Comparison of ENCODE assay signal across 13 cellular contexts in the genomic region with DNA sequence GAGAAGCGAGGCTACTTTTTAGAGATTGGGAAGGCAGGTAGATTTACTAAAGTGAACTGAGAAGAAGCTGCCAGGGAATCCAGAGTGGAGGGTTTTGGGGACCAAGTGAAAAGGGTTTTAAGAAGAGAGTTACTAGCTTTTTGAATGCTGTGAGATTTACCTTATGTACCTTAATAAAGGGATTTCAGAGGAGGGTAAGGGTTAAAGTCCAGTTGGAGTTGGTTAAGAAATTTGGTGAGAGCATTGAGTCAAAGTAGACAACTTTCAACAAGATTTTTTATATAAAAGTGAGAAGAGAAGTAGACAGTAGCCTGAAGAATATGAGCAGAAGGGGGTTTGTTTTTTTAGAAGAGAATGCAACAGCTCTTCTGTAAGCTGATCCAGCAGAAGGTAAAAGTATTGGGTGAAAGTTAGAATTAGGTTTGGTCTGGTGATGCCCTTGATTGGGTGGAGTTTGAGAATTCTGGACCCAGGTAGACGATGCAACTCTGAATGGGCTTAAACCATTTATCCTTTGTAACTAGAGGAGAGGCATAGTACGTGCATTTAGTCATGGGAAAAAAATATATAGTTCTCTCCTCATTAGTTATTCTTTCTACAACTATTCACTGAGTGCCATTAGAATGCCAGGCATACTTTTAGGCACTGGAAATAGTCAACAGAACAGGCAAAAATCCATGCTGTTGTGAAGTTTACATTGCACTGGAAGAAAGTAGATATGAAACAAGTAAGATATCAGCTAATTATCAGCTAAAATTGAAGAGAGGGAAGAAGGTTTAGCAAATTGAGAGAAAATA. TPM values are rescaled to one million over a fixed set of nuclear protein-coding genes. Genes with fewer than 3 reads are reported as not detected.
DNase-seq lines count a peak whose midpoint lies in the region; ATAC-seq and TF ChIP-seq lines count a peak whose summit lies in the region.
"Had no signal": no experiment of that assay in that cellular context is flagged by ENCODE, and none has a peak within 500 bp of the region (broad histone marks: within the 10 kb centered on the region; RNA-seq: fewer than 3 reads in every experiment).

No MANE protein-coding gene starts in this region.

- no peaks in the 10 kb centered on the region for H3K9me3 Mint-ChIP-seq in HFFc6
- H3K9me3 Mint-ChIP-seq in osteocyte (ENCODE audit: unreplicated experiment) = peaks cover 2% of the 10 kb centered on the region
- no peaks in the 10 kb centered on the region for H3K9me3 Mint-ChIP-seq in T-helper 2 cell treated with Interferon-gamma antibody and Interleukin-4, amounts not matched to agents 5 μg/mL and 100 μg/mL, for 36 hours
- H3K9me3 Mint-ChIP-seq in activated naive CD4-positive, alpha-beta T cell treated with anti-CD3 and anti-CD28 coated beads, Interleukin-2, amount 50 U/mL, for 72 hours = peaks cover 10 to 17% of the 10 kb centered on the region in 2 donors

- H3K27ac Mint-ChIP-seq in HFFc6 (peak overlapping the region; percentile 57), osteocyte (ENCODE audit: unreplicated experiment) (peak overlapping the region; percentile 50)
- H3K27ac Mint-ChIP-seq in T-helper 2 cell treated with Interferon-gamma antibody and Interleukin-4, amounts not matched to agents 5 μg/mL and 100 μg/mL, for 36 hours = no peak overlapping the region
- H3K27ac Mint-ChIP-seq in activated naive CD4-positive, alpha-beta T cell treated with anti-CD3 and anti-CD28 coated beads, Interleukin-2, amount 50 U/mL, for 72 hours = no peak overlapping the region
- H3K27ac Mint-ChIP-seq: CD4-positive, alpha-beta T cell had no signal

- TF ChIP-seq CTCF in AG04449 (IDR thresholded peaks at IDR 0.05; ENCODE audit: insufficient read depth, low read length, missing control alignments) = no peak
- no peak for TF ChIP-seq CTCF in HFFc6 (IDR thresholded peaks at IDR 0.05)
- no peak for TF ChIP-seq CTCF in fibroblast of villous mesenchyme (IDR thresholded peaks at IDR 0.05; ENCODE audit: insufficient read depth, low read depth, low read length)
- no peak for TF ChIP-seq CTCF in osteocyte (IDR thresholded peaks at IDR 0.05)

- H3K4me3 ChIP-seq in AG04449 (ENCODE audit: low read depth, low read length) (no peak overlapping the region), fibroblast of villous mesenchyme (ENCODE audit: low read depth, low read length) (no peak overlapping the region)

- H3K4me1 Mint-ChIP-seq in HFFc6 (ENCODE audit: low read depth) = peaks cover 25% of the 10 kb centered on the region
- peaks cover 10% of the 10 kb centered on the region for H3K4me1 Mint-ChIP-seq in osteocyte (ENCODE audit: unreplicated experiment)
- H3K4me1 Mint-ChIP-seq in T-helper 2 cell treated with Interferon-gamma antibody and Interleukin-4, amounts not matched to agents 5 μg/mL and 100 μg/mL, for 36 hours (ENCODE audit: low read depth) = no peaks in the 10 kb centered on the region

- H3K4me3 Mint-ChIP-seq in HFFc6 (no peak overlapping the region), osteocyte (ENCODE audit: unreplicated experiment) (no peak overlapping the region)
- no peak overlapping the region for H3K4me3 Mint-ChIP-seq in T-helper 2 cell treated with Interferon-gamma antibody and Interleukin-4, amounts not matched to agents 5 μg/mL and 100 μg/mL, for 36 hours
- H3K4me3 Mint-ChIP-seq: CD4-positive, alpha-beta T cell had no signal

- H3K36me3 Mint-ChIP-seq in HFFc6 (ENCODE audit: low read depth) (peaks cover 17% of the 10 kb centered on the region), osteocyte (ENCODE audit: unreplicated experiment) (peaks cover 4% of the 10 kb centered on the region)
- no peaks in the 10 kb centered on the region for H3K36me3 Mint-ChIP-seq in T-helper 2 cell treated with Interferon-gamma antibody and Interleukin-4, amounts not matched to agents 5 μg/mL and 100 μg/mL, for 36 hours (ENCODE audit: low read depth)
- H3K36me3 Mint-ChIP-seq in activated naive CD4-positive, alpha-beta T cell treated with anti-CD3 and anti-CD28 coated beads, Interleukin-2, amount 50 U/mL, for 72 hours = peaks cover 13 to 14% of the 10 kb centered on the region in 2 donors

- CTCF ChIA-PET in AG04449 (lab: Yijun Ruan, JAX) = interaction anchor here (2.3 kb wide), 1 partner anchor 48 kb away, joined by 8 read pairs; no protein-coding TSS in a partner anchor

- ATAC-seq in activated naive CD4-positive, alpha-beta T cell treated with anti-CD3 and anti-CD28 coated beads, Interleukin-2, amount 50 U/mL, for 72 hours = no peak

- DNase-seq in AG04449 (ENCODE audit: low read depth, low spot score) = peak; percentile 24
- DNase-seq in HFFc6 = peak; percentile 15
- peak; percentile 22 for DNase-seq in fibroblast of villous mesenchyme (ENCODE audit: low read depth)
- no peak for DNase-seq in osteocyte (ENCODE audit: extremely low spot score, unreplicated experiment)
- no peak for DNase-seq in DMS53 (lab: John Stamatoyannopoulos, UW)
- DNase-seq in cortex of kidney (lab: John Stamatoyannopoulos, UW) = no peak
- DNase-seq in T-helper 2 cell treated with Interferon-gamma antibody and Interleukin-4, amounts not matched to agents 5 μg/mL and 100 μg/mL, for 36 hours (ENCODE audit: low spot score) = no peak
- DNase-seq in activated naive CD4-positive, alpha-beta T cell treated with anti-CD3 and anti-CD28 coated beads, Interleukin-2, amount 50 U/mL, for 72 hours (ENCODE audit: low spot score in 2 of 2) = no peak
- DNase-seq: CD4-positive, alpha-beta T cell; NCI-H1417 treated with DMSO at 0.1 percent for 48 hours; NCI-H2029 treated with DMSO at 0.1 percent for 48 hours; NCI-H510A treated with DMSO at 0.1 percent for 48 hours; SHP77 treated with DMSO at 0.1 percent for 48 hours had no signal

- H3K27me3 Mint-ChIP-seq in HFFc6 (ENCODE audit: insufficient read depth) (no peaks in the 10 kb centered on the region), osteocyte (ENCODE audit: unreplicated experiment) (no peaks in the 10 kb centered on the region)
- no peaks in the 10 kb centered on the region for H3K27me3 Mint-ChIP-seq in T-helper 2 cell treated with Interferon-gamma antibody and Interleukin-4, amounts not matched to agents 5 μg/mL and 100 μg/mL, for 36 hours (ENCODE audit: low read depth)
- H3K27me3 Mint-ChIP-seq: CD4-positive, alpha-beta T cell had no signal

- POLR2A ChIA-PET in AG04449 (lab: Yijun Ruan, JAX) = no interaction called here

RNA-seq across cellular contexts. Expression of a gene that starts 44.8 kb away (rescaled TPM):
- total RNA-seq in HFFc6 (2021; fragmentation: NEBNext Ultra II Directional; extraction: Animal tissue kit (Norgen Biotek cat#: 25700)) = 10 to 100 TPM; 27.5 to 33.0 (median 29.6) TPM
- total RNA-seq in fibroblast of villous mesenchyme (35.4 and 39.3 TPM in 2 replicates), osteocyte (50.1 and 50.2 TPM in 2 replicates)
- total RNA-seq in activated naive CD4-positive, alpha-beta T cell treated with anti-CD3 and anti-CD28 coated beads, Interleukin-2, amount 50 U/mL, for 72 hours = 10 to 100 TPM in 1 of 2 donors, 1 to 10 TPM in 1; 7.4 to 10.6 TPM

Comparison
In these comparisons a context has a peak if more than half of its experiments do, and no peak if none do; other contexts are left out.
1. DNase-seq: peak in AG04449 (single experiment), HFFc6 (single experiment) and fibroblast of villous mesenchyme (single experiment); none in osteocyte (single experiment), DMS53 (single experiment), cortex of kidney (single experiment), T-helper 2 cell treated with Interferon-gamma antibody and Interleukin-4, amounts not matched to agents 5 μg/mL and 100 μg/mL, for 36 hours (single experiment) and activated naive CD4-positive, alpha-beta T cell treated with anti-CD3 and anti-CD28 coated beads, Interleukin-2, amount 50 U/mL, for 72 hours (0 of 2).
2. H3K27ac Mint-ChIP-seq: peak in HFFc6 (single experiment) and osteocyte (single experiment); none in T-helper 2 cell treated with Interferon-gamma antibody and Interleukin-4, amounts not matched to agents 5 μg/mL and 100 μg/mL, for 36 hours (single experiment) and activated naive CD4-positive, alpha-beta T cell treated with anti-CD3 and anti-CD28 coated beads, Interleukin-2, amount 50 U/mL, for 72 hours (0 of 2).